ENCODE assay signal across 8 cellular contexts in genomic region chr14:49959822-49960408, GRCh38.
DNase-seq lines count a peak whose midpoint lies in the region; ATAC-seq, FAIRE-seq and TF ChIP-seq lines count a peak whose summit lies in the region.

No MANE protein-coding gene starts in this region.

- H3K4me1 Mint-ChIP-seq in HFFc6 (ENCODE audit: low read depth) = peaks cover 36% of the 10 kb centered on the region

- no peak for TF ChIP-seq CTCF in esophagus squamous epithelium (IDR thresholded peaks at IDR 0.05)
- TF ChIP-seq CTCF in HFFc6 (IDR thresholded peaks at IDR 0.05) = no peak

- no peak overlapping the region for H3K27ac Mint-ChIP-seq in HFFc6

- peak; percentile 97 for FAIRE-seq in GM18507 (lab: Jason Lieb, UNC)

- H3K4me3 ChIP-seq in esophagus squamous epithelium = peak overlapping the region in 1 of 4 donors; percentile 10

- intact Hi-C loops in esophagus squamous epithelium (cut with DNase I) = loop anchor here (10.0 kb wide), 1 partner anchor 85 kb away; no protein-coding TSS in a partner anchor

- H3K27me3 ChIP-seq in esophagus squamous epithelium = no peaks in the 10 kb centered on the region

- no peak for DNase-seq in GM18507 (ENCODE audit: extremely low spot score, insufficient read length, low read depth)
- peak; percentile 64 to 88 for DNase-seq in NCI-H2081 (lab: John Stamatoyannopoulos, UW)
- DNase-seq in esophagus squamous epithelium (lab: John Stamatoyannopoulos, UW) = no peak
- no peak for DNase-seq in AML-193 (lab: John Stamatoyannopoulos, UW)
- no peak for DNase-seq in D341Med (ENCODE audit: low spot score)
- no peak for DNase-seq in amniotic stem cell (lab: John Stamatoyannopoulos, UW)
- no peak for DNase-seq in HFFc6

- 35 to 41% methylated on average over 9 of the region's 9 CpGs for WGBS in esophagus squamous epithelium, 2 donors

- no peaks in the 10 kb centered on the region for H3K27me3 Mint-ChIP-seq in HFFc6 (ENCODE audit: insufficient read depth)

- peaks cover 11 to 71% (median 35%) of the 10 kb centered on the region in 3 donors for H3K4me1 ChIP-seq in esophagus squamous epithelium

- no peaks in the 10 kb centered on the region for H3K36me3 Mint-ChIP-seq in HFFc6 (ENCODE audit: low read depth)

- TF ChIP-seq POLR2A in esophagus squamous epithelium (IDR thresholded peaks at IDR 0.05) = no peak

- H3K9me3 Mint-ChIP-seq in HFFc6 = no peaks in the 10 kb centered on the region

- H3K36me3 ChIP-seq in esophagus squamous epithelium = no peaks in the 10 kb centered on the region

- H3K27ac ChIP-seq in esophagus squamous epithelium = peak overlapping the region; percentile 70 to 91 (median 88)

- ATAC-seq in GM21786 (IDR thresholded peaks at IDR 0.05; ENCODE audit: unreplicated experiment) = peak; percentile 54

- H3K9me3 ChIP-seq in esophagus squamous epithelium = no peaks in the 10 kb centered on the region

- no peak overlapping the region for H3K4me3 Mint-ChIP-seq in HFFc6

Comparison
In these comparisons a context has a peak if more than half of its experiments do, and no peak if none do; other contexts are left out.
1. DNase-seq: peak in NCI-H2081 (2 of 2); none in GM18507 (single experiment), esophagus squamous epithelium (single experiment), AML-193 (0 of 2), D341Med (single experiment), amniotic stem cell (single experiment) and HFFc6 (single experiment).